Comparison of ENCODE assay signal across 18 cellular contexts in genomic region chr17:43769426-43769825, GRCh38. TPM values are rescaled to one million over a fixed set of nuclear protein-coding genes. Genes with fewer than 3 reads are reported as not detected.
"Had no signal": no experiment of that assay in that cellular context is flagged by ENCODE, and none has a peak within 500 bp of the region (broad histone marks: within the 10 kb centered on the region; RNA-seq: fewer than 3 reads in every experiment).

No MANE protein-coding gene starts in this region.

- H3K27ac ChIP-seq: suprapubic skin, vagina had no signal

- H3K27me3 ChIP-seq: colonic mucosa, suprapubic skin, transverse colon, vagina had no signal

- H3K9me3 ChIP-seq: colonic mucosa, suprapubic skin, transverse colon, vagina had no signal

- ATAC-seq: activated CD4-positive, alpha-beta T cell treated with anti-CD3 and anti-CD28 coated beads for 36 hours; activated T-helper 17 cell treated with anti-CD3 and anti-CD28 coated beads, Interleukin-2, amount 50 U/mL, for 72 hours; WTC11 had no signal

- DNase-seq: activated CD4-positive, alpha-beta T cell treated with anti-CD3 and anti-CD28 coated beads for 36 hours; activated CD4-positive, alpha-beta T cell treated with anti-CD3 and anti-CD28 coated beads, Interleukin-2, amount 50 U/mL, for 48 hours; activated naive CD4-positive, alpha-beta T cell treated with Interleukin-2 at 50 U/mL for 16 hours; central memory CD4-positive, alpha-beta T cell; colonic mucosa; nephron progenitor cell; occipital lobe; right cardiac atrium; transverse colon had no signal

- H3K4me3 ChIP-seq: colonic mucosa, suprapubic skin, transverse colon, vagina had no signal

- H3K4me1 ChIP-seq: colonic mucosa, vagina had no signal

RNA-seq across cellular contexts. Expression of gene CFAP97D1, which starts 10.8 kb away (rescaled TPM):
- total RNA-seq: activated CD4-positive, alpha-beta T cell treated with anti-CD3 and anti-CD28 coated beads for 36 hours; activated T-helper 17 cell treated with anti-CD3 and anti-CD28 coated beads, Interleukin-2, amount 50 U/mL, for 72 hours; colonic mucosa; frontal cortex; kidney epithelial cell; myocyte; occipital lobe; progenitor cell of endocrine pancreas; skeletal muscle tissue; transverse colon; vagina had no signal

RNA-seq across cellular contexts. Expression of gene SOST, which starts 10.8 kb away (rescaled TPM):
- total RNA-seq: activated CD4-positive, alpha-beta T cell treated with anti-CD3 and anti-CD28 coated beads for 36 hours; activated T-helper 17 cell treated with anti-CD3 and anti-CD28 coated beads, Interleukin-2, amount 50 U/mL, for 72 hours; colonic mucosa; frontal cortex; kidney epithelial cell; myocyte; occipital lobe; skeletal muscle tissue; suprapubic skin; transverse colon; vagina had no signal
